Comparison of ENCODE assay signal across 1 cellular context in genomic region chr6:11496152-11497060, GRCh38.
A peak's percentile ranks its signal among the peaks of the same experiment; 100 is the strongest.
TF ChIP-seq lines count a peak whose summit lies in the region.

No MANE protein-coding gene starts in this region.

TF ChIP-seq in HepG2, 621 proteins besides CTCF, POLR2A, EP300 and RAD21 (continued from another document and continues in another):
- TF ChIP-seq ZBTB33 (CRISPR knock-in tag; IDR thresholded peaks at IDR 0.05) (0 out of 2 replicates have a peak, but pooled peaks have one; percentile 34), ERF (CRISPR knock-in tag; IDR thresholded peaks at IDR 0.05) (peak; percentile 74; the same call in 1 of the 2 replicates), KAT8 (CRISPR knock-in tag; IDR thresholded peaks at IDR 0.05) (peak; percentile 78), KLF16 (CRISPR knock-in tag; IDR thresholded peaks at IDR 0.05) (peak in 1 of 2 experiments; percentile 70; a peak in 1 of 4 replicates), TFE3 (CRISPR knock-in tag; IDR thresholded peaks at IDR 0.05) (0 out of 2 replicates have a peak, but pooled peaks have one; percentile 29), FOXA1 (IDR thresholded peaks at IDR 0.05) (no peak), FOXA1 (CRISPR knock-in tag; IDR thresholded peaks at IDR 0.05) (0 out of 2 replicates have a peak, but pooled peaks have one; percentile 20), SIX1 (CRISPR knock-in tag; IDR thresholded peaks at IDR 0.05; ENCODE audit: borderline replicate concordance) (peak; percentile 28; the same call in 1 of the 2 replicates), TFDP1 (CRISPR knock-in tag; IDR thresholded peaks at IDR 0.05; ENCODE audit: borderline replicate concordance) (peak; percentile 22; the same call in 1 of the 2 replicates), FOSL2 (CRISPR knock-in tag; IDR thresholded peaks at IDR 0.05) (peak; percentile 68), ARID5B (CRISPR knock-in tag; IDR thresholded peaks at IDR 0.05) (peak; percentile 70), ZNF335 (CRISPR knock-in tag; IDR thresholded peaks at IDR 0.05) (0 out of 2 replicates have a peak, but pooled peaks have one; percentile 52), HOXA3 (CRISPR knock-in tag; IDR thresholded peaks at IDR 0.05) (0 out of 2 replicates have a peak, but pooled peaks have one; percentile 38), NCOA5 (CRISPR knock-in tag; IDR thresholded peaks at IDR 0.05) (no peak), KLF9 (CRISPR knock-in tag; IDR thresholded peaks at IDR 0.05; ENCODE audit: low read depth) (peak; percentile 76; the same call in 1 of the 2 replicates), KAT7 (CRISPR knock-in tag; IDR thresholded peaks at IDR 0.05; ENCODE audit: borderline replicate concordance) (peak; percentile 55; the same call in 1 of the 2 replicates), ZNF30 (CRISPR knock-in tag; IDR thresholded peaks at IDR 0.05) (0 out of 2 replicates have a peak, but pooled peaks have one; percentile 32), ZNF24 (IDR thresholded peaks at IDR 0.05) (no peak), SETDB1 (CRISPR knock-in tag; IDR thresholded peaks at IDR 0.05; ENCODE audit: borderline replicate concordance) (no peak), THRA (CRISPR knock-in tag; IDR thresholded peaks at IDR 0.05; ENCODE audit: borderline replicate concordance) (0 out of 2 replicates have a peak, but pooled peaks have one; percentile 59), ATAD3A (CRISPR knock-in tag; IDR thresholded peaks at IDR 0.05) (no peak), HOXA5 (CRISPR knock-in tag; IDR thresholded peaks at IDR 0.05) (peak; percentile 53; the same call in 1 of the 2 replicates), TOE1 (CRISPR knock-in tag; IDR thresholded peaks at IDR 0.05) (peak; percentile 63; the same call in 1 of the 2 replicates), SOX5 (CRISPR knock-in tag; IDR thresholded peaks at IDR 0.05; ENCODE audit: borderline replicate concordance) (peak; percentile 68; the same call in 1 of the 2 replicates), SOX6 (IDR thresholded peaks at IDR 0.05) (no peak), SOX6 (CRISPR knock-in tag; IDR thresholded peaks at IDR 0.05) (peak; percentile 44; the same call in 1 of the 2 replicates), ZNF441 (CRISPR knock-in tag; IDR thresholded peaks at IDR 0.05; ENCODE audit: borderline replicate concordance) (no peak), RFXANK (CRISPR knock-in tag; IDR thresholded peaks at IDR 0.05) (0 out of 2 replicates have a peak, but pooled peaks have one; percentile 52), HES4 (CRISPR knock-in tag; IDR thresholded peaks at IDR 0.05; ENCODE audit: borderline replicate concordance) (no peak), IRF9 (CRISPR knock-in tag; IDR thresholded peaks at IDR 0.05; ENCODE audit: borderline replicate concordance) (no peak), SAP130 (CRISPR knock-in tag; IDR thresholded peaks at IDR 0.05; ENCODE audit: low read depth) (peak; percentile 72), ZNF3 (CRISPR knock-in tag; IDR thresholded peaks at IDR 0.05) (no peak), RXRB (CRISPR knock-in tag; IDR thresholded peaks at IDR 0.05; ENCODE audit: borderline replicate concordance) (peak; percentile 67; the same call in 1 of the 2 replicates), HOXA7 (CRISPR knock-in tag; IDR thresholded peaks at IDR 0.05) (no peak), ATF7-NPFF (CRISPR knock-in tag; IDR thresholded peaks at IDR 0.05; ENCODE audit: low read depth) (no peak), SRSF4 (IDR thresholded peaks at IDR 0.05; ENCODE audit: low read depth, low read length, poor library complexity, severe bottlenecking) (no peak), ZNF142 (CRISPR knock-in tag; IDR thresholded peaks at IDR 0.05) (no peak), ZNF205 (CRISPR knock-in tag; IDR thresholded peaks at IDR 0.05) (peak; percentile 73; the same call in 1 of the 2 replicates), YEATS2 (CRISPR knock-in tag; IDR thresholded peaks at IDR 0.05; ENCODE audit: borderline replicate concordance) (peak; percentile 79; the same call in 1 of the 2 replicates), PPARG (CRISPR knock-in tag; conservative IDR thresholded peaks at IDR 0.05) (peak; percentile 75), ATF2 (CRISPR knock-in tag; IDR thresholded peaks at IDR 0.05) (peak; percentile 78; the same call in 1 of the 2 replicates)
